In the genomic region with DNA sequence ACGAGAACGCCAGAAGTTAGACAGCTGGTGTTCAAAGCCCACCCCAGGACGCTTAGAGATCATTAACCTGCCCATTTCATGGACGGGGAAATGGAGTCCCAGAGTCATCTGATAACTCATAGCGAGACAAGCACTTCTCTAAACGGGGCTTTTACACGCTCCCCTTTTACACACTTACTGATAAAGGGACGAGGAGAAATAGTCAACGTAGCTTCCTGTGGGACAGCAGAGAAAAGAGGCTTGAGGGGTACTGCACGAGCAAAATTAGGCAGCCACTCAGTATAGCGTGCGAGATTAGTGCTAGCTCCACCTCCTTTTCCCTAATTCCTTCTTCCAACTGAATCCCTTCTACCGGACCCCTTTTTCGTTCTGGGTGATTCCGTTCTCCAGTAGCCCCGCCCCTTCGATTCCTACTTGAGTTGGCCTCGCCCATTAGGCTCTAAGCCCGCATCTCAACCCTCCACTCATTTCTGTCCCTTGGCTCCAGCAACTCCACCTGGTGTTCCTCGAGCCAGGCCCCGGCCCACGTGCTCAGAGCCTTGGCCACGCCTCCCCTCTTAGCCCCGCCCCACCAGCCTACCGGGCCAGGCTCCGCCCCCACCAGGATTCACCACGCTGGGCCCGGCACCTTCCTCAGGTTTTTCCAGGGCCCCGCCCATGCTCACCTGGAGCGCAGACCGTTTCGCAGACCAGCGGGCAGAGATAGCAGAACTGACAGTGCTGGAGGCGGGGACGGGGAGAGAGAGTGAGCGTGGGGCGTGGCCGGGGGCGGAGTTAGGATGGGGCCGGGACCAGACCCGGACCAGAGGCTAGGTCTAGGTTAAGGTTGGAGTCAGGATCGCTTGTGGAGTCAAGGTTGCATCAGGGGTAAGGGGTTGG, we compare ENCODE assay signal across 1 cellular context.
TF ChIP-seq lines count a peak whose summit lies in the region.

No MANE protein-coding gene starts in this region.

TF ChIP-seq in WTC11, 78 proteins besides CTCF, POLR2A, EP300 and RAD21 (continued from another document):
- TF ChIP-seq USF1 (CRISPR knock-in tag; IDR thresholded peaks at IDR 0.05) (peak; percentile 89), IRF2 (CRISPR knock-in tag; IDR thresholded peaks at IDR 0.05; ENCODE audit: borderline replicate concordance, low read depth) (no peak), ESRRA (CRISPR knock-in tag; IDR thresholded peaks at IDR 0.05; ENCODE audit: borderline replicate concordance) (no peak), FOXP1 (CRISPR knock-in tag; IDR thresholded peaks at IDR 0.05; ENCODE audit: borderline replicate concordance) (peak; percentile 62; the same call in 1 of the 2 replicates), GABPB1 (CRISPR knock-in tag; IDR thresholded peaks at IDR 0.05) (no peak), CBFB (CRISPR knock-in tag; IDR thresholded peaks at IDR 0.05; ENCODE audit: low read depth) (no peak), ZNF138 (CRISPR knock-in tag; conservative IDR thresholded peaks at IDR 0.05) (no peak), ZNF219 (CRISPR knock-in tag; IDR thresholded peaks at IDR 0.05; ENCODE audit: borderline replicate concordance) (no peak)
- TF ChIP-seq, protein P1, sequence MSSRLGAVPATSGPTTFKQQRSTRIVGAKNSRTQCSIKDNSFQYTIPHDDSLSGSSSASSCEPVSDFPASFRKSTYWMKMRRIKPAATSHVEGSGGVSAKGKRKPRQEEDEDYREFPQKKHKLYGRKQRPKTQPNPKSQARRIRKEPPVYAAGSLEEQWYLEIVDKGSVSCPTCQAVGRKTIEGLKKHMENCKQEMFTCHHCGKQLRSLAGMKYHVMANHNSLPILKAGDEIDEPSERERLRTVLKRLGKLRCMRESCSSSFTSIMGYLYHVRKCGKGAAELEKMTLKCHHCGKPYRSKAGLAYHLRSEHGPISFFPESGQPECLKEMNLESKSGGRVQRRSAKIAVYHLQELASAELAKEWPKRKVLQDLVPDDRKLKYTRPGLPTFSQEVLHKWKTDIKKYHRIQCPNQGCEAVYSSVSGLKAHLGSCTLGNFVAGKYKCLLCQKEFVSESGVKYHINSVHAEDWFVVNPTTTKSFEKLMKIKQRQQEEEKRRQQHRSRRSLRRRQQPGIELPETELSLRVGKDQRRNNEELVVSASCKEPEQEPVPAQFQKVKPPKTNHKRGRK (CRISPR knock-in tag; IDR thresholded peaks at IDR 0.05; ENCODE audit: borderline replicate concordance), result no peak
- TF ChIP-seq, protein P2, sequence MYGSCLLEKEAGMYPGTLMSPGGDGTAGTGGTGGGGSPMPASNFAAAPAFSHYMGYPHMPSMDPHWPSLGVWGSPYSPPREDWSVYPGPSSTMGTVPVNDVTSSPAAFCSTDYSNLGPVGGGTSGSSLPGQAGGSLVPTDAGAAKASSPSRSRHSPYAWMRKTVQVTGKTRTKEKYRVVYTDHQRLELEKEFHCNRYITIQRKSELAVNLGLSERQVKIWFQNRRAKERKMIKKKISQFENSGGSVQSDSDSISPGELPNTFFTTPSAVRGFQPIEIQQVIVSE (CRISPR knock-in tag; IDR thresholded peaks at IDR 0.05; ENCODE audit: borderline replicate concordance), result no peak
